In genomic region chr13:95164830-95165229, GRCh38 we compare ENCODE assay signal across 25 cellular contexts.
"Had no signal": no experiment of that assay in that cellular context is flagged by ENCODE, and none has a peak within 500 bp of the region (broad histone marks: within the 10 kb centered on the region; RNA-seq: fewer than 3 reads in every experiment).

No MANE protein-coding gene starts in this region.

- H3K36me3 ChIP-seq: neural progenitor cell, ovary, right lobe of liver, thoracic aorta, uterus had no signal

- H3K4me2 ChIP-seq: neural progenitor cell, smooth muscle cell had no signal

- ATAC-seq: naive thymus-derived CD4-positive, alpha-beta T cell; natural killer cell; psoas muscle; right cardiac atrium; right lobe of liver; stimulated activated memory B cell treated with anti-CD40 and anti-IgM and Interleukin-4, amounts not matched to agents 10 μg/mL and 1 μg/mL and 100 μg/mL, for 72 hours; upper lobe of right lung had no signal

- H3K27me3 ChIP-seq: neural progenitor cell, ovary, right lobe of liver, sigmoid colon, spleen, stomach, thyroid gland, tibial nerve, upper lobe of right lung, uterus had no signal

- H2AFZ ChIP-seq: neural progenitor cell, parathyroid adenoma had no signal

- H3K4me1 ChIP-seq: parathyroid adenoma, psoas muscle, right lobe of liver, sigmoid colon, spleen, stomach, thyroid gland, tibial nerve, upper lobe of right lung, uterus had no signal

- H3K9me3 ChIP-seq: ovary, psoas muscle, right lobe of liver, sigmoid colon, spleen, stomach, thoracic aorta, thyroid gland, tibial nerve, upper lobe of right lung, uterus had no signal

- H3K4me3 ChIP-seq: neural progenitor cell, ovary, psoas muscle, right lobe of liver, sigmoid colon, smooth muscle cell, spleen, stomach, thoracic aorta, thyroid gland, tibial nerve, upper lobe of right lung, uterus had no signal

- H3K27ac ChIP-seq: neural progenitor cell, ovary, parathyroid adenoma, psoas muscle, right lobe of liver, sigmoid colon, spleen, stomach, thoracic aorta, thyroid gland, tibial nerve, upper lobe of right lung, uterus had no signal

- H3K9ac ChIP-seq: neural progenitor cell, parathyroid adenoma had no signal

- DNase-seq: naive thymus-derived CD4-positive, alpha-beta T cell; natural killer cell; occipital lobe; ovary; psoas muscle; right cardiac atrium; right lobe of liver; sigmoid colon; spleen; stimulated activated CD4-positive, alpha-beta T cell treated with anti-CD3 and anti-CD28 coated beads, Interleukin-12 subunit alpha, Interleukin-12 subunit beta, amount 100 ng/mL, for 4 hours; stimulated activated CD4-positive, alpha-beta T cell treated with anti-CD3 and anti-CD28 coated beads, Interleukin-1b, Interleukin-23, amount 100 ng/mL, for 48 hours; stimulated activated CD4-positive, alpha-beta T cell treated with anti-CD3 and anti-CD28 coated beads, Interleukin-4, amount 100 ng/mL, for 1 hour; stimulated activated CD4-positive, alpha-beta T cell treated with anti-CD3 and anti-CD28 coated beads, Interleukin-4, amount 100 ng/mL, for 4 hours; stimulated activated CD8-positive, alpha-beta memory T cell treated with anti-CD3 and anti-CD28 coated beads, Interleukin-4, amount 100 ng/mL, for 48 hours; stimulated activated naive CD4-positive, alpha-beta T cell; stomach; thyroid gland; upper lobe of right lung; uterus had no signal

- H3K79me2 ChIP-seq: parathyroid adenoma had no signal
